In genomic region chr9:7055201-7055903, GRCh38 we compare ENCODE assay signal across 14 cellular contexts.
DNase-seq lines count a peak whose midpoint lies in the region; ATAC-seq, FAIRE-seq and TF ChIP-seq lines count a peak whose summit lies in the region.
"Had no signal": no experiment of that assay in that cellular context is flagged by ENCODE, and none has a peak within 500 bp of the region (broad histone marks: within the 10 kb centered on the region; RNA-seq: fewer than 3 reads in every experiment).

No MANE protein-coding gene starts in this region.

- POLR2A ChIA-PET in GM12878 (lab: Charles Lee) = no interaction called here

- no peak for TF ChIP-seq CTCF in GM12878 (IDR thresholded peaks at IDR 0.05 in 2 of 3, conservative IDR thresholded peaks at IDR 0.05 in 1 of 3; ENCODE audit: control insufficient read depth in 2 of 3, extremely low read depth in 1 of 3, insufficient read depth in 1 of 3, low read depth in 3 of 3, low read length in 3 of 3)

- CTCF ChIA-PET in GM12878 (lab: Yijun Ruan, JAX) = interaction anchor here (1.0 to 1.4 kb wide), 2 partner anchors 146 to 228 kb away, joined by 3 to 4 read pairs; no protein-coding TSS in a partner anchor

- intact Hi-C loops in GM12878 (cut with micrococcal nuclease; ENCODE audit: unreplicated experiment) = loop anchor here (5.0 to 10.0 kb wide), 3 partner anchors 52 to 239 kb away; no protein-coding TSS in a partner anchor

- H2AFZ ChIP-seq in GM12878 (ENCODE audit: control insufficient read depth, low read depth, low read length) = no peak overlapping the region

- no peaks in the 10 kb centered on the region for H3K9me3 ChIP-seq in GM12878 (replicated peaks; ENCODE audit: control insufficient read depth, insufficient read depth, low read length)

- in situ Hi-C loops in GM12878 (cut with MboI) = no loop called here

- FAIRE-seq in GM12891 (lab: Jason Lieb, UNC) = no peak
- FAIRE-seq in GM12878 (lab: Jason Lieb, UNC) = no peak
- FAIRE-seq: G401.6 had no signal

- H3K4me2 ChIP-seq in GM12878 (ENCODE audit: control insufficient read depth, insufficient read depth) = no peak overlapping the region

- H3K4me1 ChIP-seq in GM12878 (ENCODE audit: control insufficient read depth, insufficient read depth, low read length) = peaks cover 11% of the 10 kb centered on the region

- WGBS in GM12878 (ENCODE audit: insufficient coverage, insufficient replicate concordance, low lambda C conversion rate, missing lambda C conversion rate) = 67% methylated on average over 6 of the region's 6 CpGs

- no peak overlapping the region for H3K4me3 ChIP-seq in GM12878
- H3K4me3 ChIP-seq: skin epidermis had no signal

- TF ChIP-seq POLR2A in GM12891 (IDR thresholded peaks at IDR 0.05; ENCODE audit: low read depth, low read length) (no peak), GM12878 (IDR thresholded peaks at IDR 0.05; ENCODE audit: low read depth, low read length) (no peak)

- peaks cover 0 to 2% of the 10 kb centered on the region in 2 experiments; a peak in 2 of 4 replicates for H3K36me3 ChIP-seq in GM12878 (ENCODE audit: control insufficient read depth in 2 of 2, insufficient read depth in 2 of 2, low read length in 1 of 2)

- H3K9ac ChIP-seq in GM12878 (ENCODE audit: control insufficient read depth, insufficient read depth, low read length) = no peak overlapping the region

- DNase-seq in GM12891 (ENCODE audit: insufficient read length, low spot score) (no peak), GM12878 (ENCODE audit: low read depth, low spot score) (peak; percentile 17), NCI-H1105 (lab: John Stamatoyannopoulos, UW) (no peak), retina (no peak), NCI-H526 treated with DMSO at 0.1 percent for 48 hours (lab: John Stamatoyannopoulos, UW) (no peak)
- no peak for DNase-seq in stimulated activated CD4-positive, alpha-beta T cell treated with anti-CD3 and anti-CD28 coated beads, Interleukin-12 subunit alpha, Interleukin-12 subunit beta, amount 100 ng/mL, for 4 hours
- DNase-seq: activated T-cell treated with anti-CD3 and anti-CD28 coated beads, Interleukin-2, amount 50 U/mL, for 1 hour; amniotic stem cell; NK-92 treated with Interleukin-12 subunit alpha and Interleukin-12 subunit beta, amount 100 ng/mL, for 24 hours; Right ventricle myocardium superior had no signal

- no peaks in the 10 kb centered on the region for H3K79me2 ChIP-seq in GM12878 (ENCODE audit: control insufficient read depth, insufficient read depth, low read length)

- RAD21 ChIA-PET in GM12878 (lab: Charles Lee; ENCODE audit: unreplicated experiment) = no interaction called here

- BruUV-seq in GM12878 (replicated peaks; lab: Mats Ljungman, UMichigan) = no TSS peak

- H4K20me1 ChIP-seq in GM12878 (ENCODE audit: control insufficient read depth, insufficient read depth) = no peaks in the 10 kb centered on the region

- no peak overlapping the region for H3K27ac ChIP-seq in GM12878 (ENCODE audit: control insufficient read depth, insufficient read depth)
- H3K27ac ChIP-seq: skin epidermis had no signal

- TF ChIP-seq EP300 in GM12878 (IDR thresholded peaks at IDR 0.05; ENCODE audit: borderline replicate concordance in 1 of 2, control insufficient read depth in 1 of 2, low read depth in 2 of 2, low read length in 2 of 2) = no peak

- SMC1A ChIA-PET in GM12878 (lab: Charles Lee; ENCODE audit: uncharacterized antibody, unreplicated experiment) = interaction anchor here (1.4 to 2.3 kb wide), 3 partner anchors 10 to 62 kb away, joined by 4 to 5 read pairs (median 5); no protein-coding TSS in a partner anchor

- ATAC-seq in GM19463 (IDR thresholded peaks at IDR 0.05; ENCODE audit: unreplicated experiment) (peak; percentile 37), HG03060 (IDR thresholded peaks at IDR 0.05; ENCODE audit: low read depth, unreplicated experiment) (peak; percentile 35), GM12878 (peak; percentile 72)

- no peaks in the 10 kb centered on the region for H3K27me3 ChIP-seq in GM12878 (replicated peaks in 1 of 2; ENCODE audit: control insufficient read depth in 2 of 2, insufficient read depth in 2 of 2, low read length in 1 of 2)

- no peak for TF ChIP-seq RAD21 in GM12878 (IDR thresholded peaks at IDR 0.05; ENCODE audit: insufficient read depth, low read depth, low read length)

TF ChIP-seq in GM12891, 5 proteins besides CTCF, POLR2A, EP300 and RAD21:
- TF ChIP-seq PAX5 (IDR thresholded peaks at IDR 0.05; ENCODE audit: insufficient read depth, low read length, severe bottlenecking) (no peak), SPI1 (IDR thresholded peaks at IDR 0.05; ENCODE audit: low read depth, low read length) (peak; percentile 73)

TF ChIP-seq in GM12878, 131 proteins besides CTCF, POLR2A, EP300 and RAD21 (continues in another document):
- TF ChIP-seq ETV6 (conservative IDR thresholded peaks at IDR 0.05 in 1 of 2, IDR thresholded peaks at IDR 0.05 in 1 of 2; ENCODE audit: borderline replicate concordance in 1 of 2, low read depth in 1 of 2) = no peak
- TF ChIP-seq SMC3 (IDR thresholded peaks at IDR 0.05; ENCODE audit: borderline replicate concordance, low read length) = no peak
- TF ChIP-seq DPF2 (IDR thresholded peaks at IDR 0.05) = no peak
- TF ChIP-seq ZNF622 (IDR thresholded peaks at IDR 0.05) = no peak
- TF ChIP-seq ZNF592 (IDR thresholded peaks at IDR 0.05) = no peak
- no peak for TF ChIP-seq PRDM15 (CRISPR knock-in tag; IDR thresholded peaks at IDR 0.05)
